ENCODE assay signal across 17 cellular contexts in genomic region chr1:150192012-150192411, GRCh38. TPM values are rescaled to one million over a fixed set of nuclear protein-coding genes. Genes with fewer than 3 reads are reported as not detected.
DNase-seq lines count a peak whose midpoint lies in the region; ATAC-seq and TF ChIP-seq lines count a peak whose summit lies in the region.
"Had no signal": no experiment of that assay in that cellular context is flagged by ENCODE, and none has a peak within 500 bp of the region (broad histone marks: within the 10 kb centered on the region; RNA-seq: fewer than 3 reads in every experiment).

No MANE protein-coding gene starts in this region.

- intact Hi-C loops in psoas muscle (cut with DNase I) (no loop called here), colonic mucosa (cut with DNase I) (no loop called here)

- ATAC-seq in psoas muscle: peak; percentile 82 to 92 (median 90)
- ATAC-seq in HG03196 (IDR thresholded peaks at IDR 0.05; ENCODE audit: unreplicated experiment): no peak
- ATAC-seq: naive thymus-derived CD8-positive, alpha-beta T cell had no signal

- TF ChIP-seq CTCF in foreskin fibroblast (IDR thresholded peaks at IDR 0.05; ENCODE audit: low read depth, low read length): no peak
- no peak for TF ChIP-seq CTCF in psoas muscle (IDR thresholded peaks at IDR 0.05)
- TF ChIP-seq CTCF in colonic mucosa (IDR thresholded peaks at IDR 0.05): no peak

- WGBS in psoas muscle, 3 donors: 9 to 24% (median 11%) methylated on average over 2 of the region's 2 CpGs

- H3K4me1 ChIP-seq in SJSA1 (replicated peaks): peaks cover 41% of the 10 kb centered on the region
- no peaks in the 10 kb centered on the region for H3K4me1 ChIP-seq in psoas muscle
- H3K4me1 ChIP-seq in colonic mucosa: no peaks in the 10 kb centered on the region
- H3K4me1 ChIP-seq: HAP-1 had no signal

- H3K27me3 ChIP-seq in SJSA1 (replicated peaks): no peaks in the 10 kb centered on the region
- H3K27me3 ChIP-seq in psoas muscle (ENCODE audit: insufficient read depth in 3 of 3, low read length in 2 of 3): no peaks in the 10 kb centered on the region
- H3K27me3 ChIP-seq in colonic mucosa: no peaks in the 10 kb centered on the region

- H3K36me3 ChIP-seq in SJSA1 (no peaks in the 10 kb centered on the region), psoas muscle (ENCODE audit: insufficient read depth in 1 of 2, low read depth in 1 of 2) (no peaks in the 10 kb centered on the region), colonic mucosa (no peaks in the 10 kb centered on the region)
- H3K36me3 ChIP-seq: HAP-1 had no signal

- H3K9me3 ChIP-seq in SJSA1 (replicated peaks) (no peaks in the 10 kb centered on the region), psoas muscle (no peaks in the 10 kb centered on the region), colonic mucosa (no peaks in the 10 kb centered on the region)

- H3K4me3 ChIP-seq in SJSA1: no peak overlapping the region
- no peak overlapping the region for H3K4me3 ChIP-seq in foreskin fibroblast (ENCODE audit: low read depth in 1 of 2, low read length in 2 of 2)
- no peak overlapping the region for H3K4me3 ChIP-seq in psoas muscle
- no peak overlapping the region for H3K4me3 ChIP-seq in colonic mucosa
- H3K4me3 ChIP-seq: HAP-1 had no signal

- H3K27ac ChIP-seq in SJSA1: peak overlapping the region; percentile 59
- peak overlapping the region; percentile 62 for H3K27ac ChIP-seq in psoas muscle
- H3K27ac ChIP-seq in colonic mucosa: no peak overlapping the region

- DNase-seq in ELR (ENCODE audit: low read depth) (peak; percentile 73), SJSA1 (ENCODE audit: low read depth in 1 of 2, low spot score in 2 of 2) (peak; percentile 59 to 83), foreskin fibroblast (peak; percentile 21 to 31), psoas muscle (no peak), colonic mucosa (no peak), NCI-H1105 treated with DMSO at 0.1 percent for 48 hours (lab: John Stamatoyannopoulos, UW) (no peak)
- no peak for DNase-seq in activated naive CD4-positive, alpha-beta T cell (lab: John Stamatoyannopoulos, UW)
- DNase-seq: activated B cell treated with CpG ODN at 0.5 μM for 24 hours; activated T-cell treated with anti-CD3 and anti-CD28 coated beads, Interleukin-2, amount 50 U/mL, for 1 hour; aorta; CD4-positive, alpha-beta memory T cell; MM.1S; naive thymus-derived CD8-positive, alpha-beta T cell; SIG-M5; stimulated activated CD8-positive, alpha-beta memory T cell treated with anti-CD3 and anti-CD28 coated beads, Interleukin-4, amount 100 ng/mL, for 48 hours had no signal

- no peak overlapping the region for H3K9ac ChIP-seq in colonic mucosa (ENCODE audit: low read depth in 2 of 2, low read length in 2 of 2)

RNA-seq across cellular contexts. Expression of gene PLEKHO1, which starts 42.3 kb away (rescaled TPM):
- total RNA-seq in SJSA1 (2014; rRNA removed; shearing (Covaris generic)): 76.2 and 90.1 TPM in 2 replicates
- 10 to 100 TPM; 37.7 to 68.7 (median 41.9) TPM for total RNA-seq in psoas muscle
- polyA plus RNA-seq in psoas muscle: 100 to 1,000 TPM in 1 of 3 donors, 10 to 100 TPM in 2; 71.4 to 119 (median 84.9) TPM
- total RNA-seq in colonic mucosa: 10 to 100 TPM in 1 of 2 donors, 1 to 10 TPM in 1; 5.4 to 30.8 TPM

RNA-seq across cellular contexts. Expression of gene ANP32E, which starts 43.9 kb away (rescaled TPM):
- total RNA-seq in SJSA1 (2014; rRNA removed; shearing (Covaris generic)): 95.3 and 103 TPM in 2 replicates
- 10 to 100 TPM; 26.9 to 37.4 (median 31.9) TPM for total RNA-seq in psoas muscle
- 10 to 100 TPM; 14.4 to 93.0 (median 23.2) TPM for polyA plus RNA-seq in psoas muscle
- 10 to 100 TPM; 18.5 to 36.3 TPM for total RNA-seq in colonic mucosa

Comparison
In these comparisons a context has a peak if more than half of its experiments do, and no peak if none do; other contexts are left out.
1. DNase-seq: peak in ELR (single experiment), SJSA1 (2 of 2) and foreskin fibroblast (2 of 2); none in psoas muscle (0 of 2), activated naive CD4-positive, alpha-beta T cell (0 of 4), colonic mucosa (single experiment) and NCI-H1105 treated with DMSO at 0.1 percent for 48 hours (single experiment).